Comparison of ENCODE assay signal across 11 cellular contexts in the genomic region with DNA sequence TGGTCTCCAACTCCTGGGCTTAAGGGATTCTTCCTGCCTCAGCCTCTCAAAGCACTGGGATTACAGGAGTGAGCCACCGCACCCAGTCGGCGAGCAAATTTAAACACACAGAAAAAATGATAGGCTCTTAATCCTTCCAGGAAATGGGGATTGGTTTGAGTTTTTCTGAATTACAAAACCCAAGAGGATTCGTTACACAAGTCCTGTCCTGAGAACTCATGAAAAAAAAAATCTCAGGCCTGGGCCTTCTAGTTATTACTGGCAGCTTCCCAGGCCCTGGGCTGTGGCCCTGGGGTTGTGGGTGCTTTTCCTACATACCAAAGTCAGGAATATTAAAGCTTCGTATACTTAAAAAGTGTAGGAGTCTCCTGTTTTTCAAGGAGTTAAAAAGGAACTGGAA. TPM values are rescaled to one million over a fixed set of nuclear protein-coding genes. Genes with fewer than 3 reads are reported as not detected.
DNase-seq lines count a peak whose midpoint lies in the region; ATAC-seq and TF ChIP-seq lines count a peak whose summit lies in the region.
"Had no signal": no experiment of that assay in that cellular context is flagged by ENCODE, and none has a peak within 500 bp of the region (broad histone marks: within the 10 kb centered on the region; RNA-seq: fewer than 3 reads in every experiment).

No MANE protein-coding gene starts in this region.

- WGBS in thymus: 90% methylated on average over 5 of the region's 5 CpGs

- H3K4me1 ChIP-seq in thymus (ENCODE audit: control insufficient read depth, insufficient read depth, low read length): no peaks in the 10 kb centered on the region

- H3K9me3 ChIP-seq in thymus (ENCODE audit: control insufficient read depth): no peaks in the 10 kb centered on the region

- DNase-seq in H4 (ENCODE audit: low spot score) (peak; percentile 85), cardiac fibroblast (ENCODE audit: low read depth in 2 of 2) (peak; percentile 90 to 94), hepatic stellate cell (ENCODE audit: low spot score) (peak; percentile 82), C1 segment of cervical spinal cord (lab: John Stamatoyannopoulos, UW) (no peak)
- DNase-seq in activated T-cell treated with anti-CD3 and anti-CD28 coated beads, Interleukin-2, amount 50 U/mL, for 1 hour: no peak
- DNase-seq: activated CD4-positive, alpha-beta memory T cell treated with anti-CD3 and anti-CD28 coated beads, Interleukin-2, amount 10 ng/mL, durations not matched to agents 7 days and 5 days; HFFc6; Kasumi-1 had no signal

- no peaks in the 10 kb centered on the region for H3K36me3 ChIP-seq in thymus (ENCODE audit: control insufficient read depth, insufficient read depth)

- H3K27ac ChIP-seq in thymus (ENCODE audit: low read depth): peak overlapping the region; percentile 42

- no peak for TF ChIP-seq CTCF in cardiac fibroblast (IDR thresholded peaks at IDR 0.05; ENCODE audit: low read depth, low read length)

- no peak for ATAC-seq in HG03108 (IDR thresholded peaks at IDR 0.05; ENCODE audit: unreplicated experiment)
- ATAC-seq in GM18873 (IDR thresholded peaks at IDR 0.05; ENCODE audit: low FRiP score, unreplicated experiment): no peak

- no peaks in the 10 kb centered on the region for H3K27me3 ChIP-seq in thymus (ENCODE audit: control insufficient read depth, insufficient read depth)

- H3K4me3 ChIP-seq in cardiac fibroblast (replicated peaks in 1 of 2; ENCODE audit: low read depth in 2 of 2, low read length in 2 of 2): no peak overlapping the region
- no peak overlapping the region for H3K4me3 ChIP-seq in thymus (ENCODE audit: low read length)

RNA-seq across cellular contexts. Expression of a gene that starts 6.2 kb away (rescaled TPM):
- total RNA-seq in H4 (2014; rRNA removed; shearing (Covaris generic)): 92.0 and 103 TPM in 2 replicates
- 111 TPM for polyA plus RNA-seq in thymus

Comparison
In these comparisons a context has a peak if more than half of its experiments do, and no peak if none do; other contexts are left out.
1. DNase-seq: peak in H4 (single experiment), cardiac fibroblast (2 of 2) and hepatic stellate cell (single experiment); none in C1 segment of cervical spinal cord (0 of 14) and activated T-cell treated with anti-CD3 and anti-CD28 coated beads, Interleukin-2, amount 50 U/mL, for 1 hour (single experiment).